ENCODE assay signal across 1 cellular context in genomic region chr15:83014205-83014653, GRCh38.
TF ChIP-seq lines count a peak whose summit lies in the region.

No MANE protein-coding gene starts in this region.

TF ChIP-seq in K562, 482 proteins besides CTCF, POLR2A, EP300 and RAD21:
- TF ChIP-seq ZNF316 (IDR thresholded peaks at IDR 0.05) (peak; percentile 81), C11orf30 (IDR thresholded peaks at IDR 0.05; ENCODE audit: low read depth) (peak; percentile 72), MECOM (CRISPR knock-in tag; IDR thresholded peaks at IDR 0.05) (no peak), BHLHE40 (IDR thresholded peaks at IDR 0.05; ENCODE audit: low read length) (peak; percentile 52; the same call in 1 of the 2 replicates), POLR2B (IDR thresholded peaks at IDR 0.05; ENCODE audit: low read depth, partially characterized antibody) (peak; percentile 23), RFX1 (IDR thresholded peaks at IDR 0.05) (peak; percentile 59), HMGXB4 (CRISPR knock-in tag; IDR thresholded peaks at IDR 0.05) (no peak), MNT (conservative IDR thresholded peaks at IDR 0.05) (0 out of 4 replicates have a peak, but pooled peaks of 1 of the 2 experiments have one; percentile 4), USF1 (CRISPR knock-in tag; IDR thresholded peaks at IDR 0.05) (peak; percentile 57), FOXJ3 (CRISPR knock-in tag; IDR thresholded peaks at IDR 0.05) (no peak), USF2 (CRISPR knock-in tag; IDR thresholded peaks at IDR 0.05) (peak; percentile 58), PKNOX1 (IDR thresholded peaks at IDR 0.05) (peak; percentile 58)
TF ChIP-seq in K562: peak in this region for 9.
